In the genomic region with DNA sequence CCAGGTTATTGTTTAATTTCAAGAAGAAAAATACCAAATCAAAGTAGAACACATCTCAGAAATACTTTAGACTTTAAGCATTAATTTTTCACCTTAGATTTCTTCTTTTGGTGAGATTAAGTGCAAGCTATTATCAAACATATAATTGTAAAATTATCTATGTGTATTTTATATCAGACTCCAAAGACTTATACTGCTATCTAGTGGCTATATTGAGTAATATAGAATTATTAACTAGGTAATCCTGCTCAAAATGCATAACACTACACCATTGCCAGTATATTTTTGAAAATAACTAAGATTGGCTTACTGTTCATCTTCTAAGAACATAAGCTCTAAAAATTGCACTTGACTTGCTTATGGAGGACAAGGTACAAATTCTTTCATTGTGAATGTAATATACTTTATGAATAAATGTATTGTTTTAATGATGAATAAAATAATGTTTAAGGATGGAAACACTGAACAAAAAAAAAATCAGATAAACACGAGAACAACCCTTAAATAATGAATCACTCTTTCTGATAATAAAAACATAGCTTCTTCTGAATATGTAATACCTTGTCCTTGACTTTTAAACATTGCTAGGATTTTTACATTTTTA, we compare ENCODE assay signal across 8 cellular contexts.
DNase-seq lines count a peak whose midpoint lies in the region; ATAC-seq and TF ChIP-seq lines count a peak whose summit lies in the region.
"Had no signal": no experiment of that assay in that cellular context is flagged by ENCODE, and none has a peak within 500 bp of the region (broad histone marks: within the 10 kb centered on the region; RNA-seq: fewer than 3 reads in every experiment).

No MANE protein-coding gene starts in this region.

- H3K36me3 ChIP-seq in left lung, result no peaks in the 10 kb centered on the region

- H3K27ac ChIP-seq in RWPE1 (no peak overlapping the region), left lung (no peak overlapping the region)

- in situ Hi-C loops in GM13977 (cut with MboI; ENCODE audit: low pct_unique_long_range_greater_than_20kb, low sequenced_read_pairs, unreplicated experiment), result no loop called here

- CTCF ChIA-PET in RWPE1 (lab: Yijun Ruan, JAX), result interaction anchor here (0.6 to 1.7 kb wide), 5 partner anchors 12 to 777 kb away, joined by 3 to 8 read pairs (median 3); no protein-coding TSS in a partner anchor
- CTCF ChIA-PET in activated CD4-positive, alpha-beta memory T cell treated with anti-CD3 and anti-CD28 coated beads, Interleukin-2, amount 10 ng/mL, durations not matched to agents 7 days and 5 days (lab: Charles Lee), result no interaction called here

- intact Hi-C loops in left lung (cut with DNase I), result no loop called here

- H3K36me3 Mint-ChIP-seq in activated CD4-positive, alpha-beta memory T cell treated with anti-CD3 and anti-CD28 coated beads, Interleukin-2, amount 10 ng/mL, durations not matched to agents 7 days and 5 days (ENCODE audit: low read depth), result no peaks in the 10 kb centered on the region

- H3K9me3 ChIP-seq in left lung, result peaks cover 0 to 9% of the 10 kb centered on the region in 2 donors

- no peaks in the 10 kb centered on the region for H3K4me1 ChIP-seq in left lung

- TF ChIP-seq CTCF in RWPE1 (conservative IDR thresholded peaks at IDR 0.05; ENCODE audit: low read depth) (peak; percentile 75), left lung (IDR thresholded peaks at IDR 0.05) (peak in 1 of 2 donors; percentile 30), GM13977 (IDR thresholded peaks at IDR 0.05; ENCODE audit: extremely low read depth, insufficient read depth, missing control alignments) (no peak)

- ATAC-seq in left lung, result peak; percentile 56
- ATAC-seq in HG03354 (IDR thresholded peaks at IDR 0.05; ENCODE audit: poor library complexity, severe bottlenecking, unreplicated experiment), result no peak

- no peaks in the 10 kb centered on the region for H3K27me3 Mint-ChIP-seq in activated CD4-positive, alpha-beta memory T cell treated with anti-CD3 and anti-CD28 coated beads, Interleukin-2, amount 10 ng/mL, durations not matched to agents 7 days and 5 days

- DNase-seq in COLO829 (ENCODE audit: low spot score) (peak; percentile 30), HT-29 (ENCODE audit: low spot score) (peak; percentile 20), RWPE1 (ENCODE audit: low spot score) (peak; percentile 14), left lung (no peak), GM13977 (ENCODE audit: low spot score) (no peak)
- no peak for DNase-seq in activated CD4-positive, alpha-beta memory T cell treated with anti-CD3 and anti-CD28 coated beads, Interleukin-2, amount 10 ng/mL, durations not matched to agents 7 days and 5 days
- DNase-seq: mesendoderm had no signal

- H3K4me1 Mint-ChIP-seq in activated CD4-positive, alpha-beta memory T cell treated with anti-CD3 and anti-CD28 coated beads, Interleukin-2, amount 10 ng/mL, durations not matched to agents 7 days and 5 days, result no peaks in the 10 kb centered on the region

- POLR2A ChIA-PET in RWPE1 (lab: Yijun Ruan, JAX; ENCODE audit: low non-redundant PET), result no interaction called here
- POLR2A ChIA-PET in activated CD4-positive, alpha-beta memory T cell treated with anti-CD3 and anti-CD28 coated beads, Interleukin-2, amount 10 ng/mL, durations not matched to agents 7 days and 5 days (lab: Charles Lee), result no interaction called here

- H3K9me3 Mint-ChIP-seq in activated CD4-positive, alpha-beta memory T cell treated with anti-CD3 and anti-CD28 coated beads, Interleukin-2, amount 10 ng/mL, durations not matched to agents 7 days and 5 days, result peaks cover 7% of the 10 kb centered on the region

- no peak overlapping the region for H3K4me3 ChIP-seq in left lung

- no peaks in the 10 kb centered on the region for H3K27me3 ChIP-seq in left lung

- no peak overlapping the region for H3K4me3 Mint-ChIP-seq in activated CD4-positive, alpha-beta memory T cell treated with anti-CD3 and anti-CD28 coated beads, Interleukin-2, amount 10 ng/mL, durations not matched to agents 7 days and 5 days

- H3K27ac Mint-ChIP-seq in activated CD4-positive, alpha-beta memory T cell treated with anti-CD3 and anti-CD28 coated beads, Interleukin-2, amount 10 ng/mL, durations not matched to agents 7 days and 5 days, result no peak overlapping the region

Comparison
In these comparisons a context has a peak if more than half of its experiments do, and no peak if none do; other contexts are left out.
1. DNase-seq: peak in COLO829 (single experiment), HT-29 (single experiment) and RWPE1 (single experiment); none in left lung (0 of 2), GM13977 (single experiment) and activated CD4-positive, alpha-beta memory T cell treated with anti-CD3 and anti-CD28 coated beads, Interleukin-2, amount 10 ng/mL, durations not matched to agents 7 days and 5 days (single experiment).